Comparison of ENCODE assay signal across 8 cellular contexts in genomic region chr5:78647838-78648358, GRCh38. TPM values are rescaled to one million over a fixed set of nuclear protein-coding genes. Genes with fewer than 3 reads are reported as not detected.
A peak's percentile ranks its signal among the peaks of the same experiment; 100 is the strongest.
DNase-seq lines count a peak whose midpoint lies in the region; ATAC-seq, FAIRE-seq and TF ChIP-seq lines count a peak whose summit lies in the region.

No MANE protein-coding gene starts in this region.

- DNase-seq in AG20443 (ENCODE audit: low spot score) (peak; percentile 64), RWPE1 (ENCODE audit: low spot score) (peak; percentile 52), H1 (ENCODE audit: low read depth in 1 of 2, low spot score in 2 of 2) (no peak), tibial nerve (ENCODE audit: low spot score in 2 of 2) (peak; percentile 22 to 25), T1000 (lab: John Stamatoyannopoulos, UW) (no peak)

- no peak for FAIRE-seq in H1 (lab: Jason Lieb, UNC)

- CTCF ChIA-PET in RWPE1 (lab: Yijun Ruan, JAX) (interaction anchor here (0.8 kb wide), 1 partner anchor 98 kb away, joined by 4 read pairs; no protein-coding TSS in a partner anchor), H1 (lab: Charles Lee; ENCODE audit: partially characterized antibody) (interaction anchor here (1.1 to 3.5 kb wide), 4 partner anchors 8 to 44 kb away, joined by 3 to 12 read pairs (median 4); no protein-coding TSS in a partner anchor)

- H2BK20ac ChIP-seq in H1 (ENCODE audit: low read length), result no peak overlapping the region

- H3K79me2 ChIP-seq in H1 (ENCODE audit: control insufficient read depth in 1 of 2, insufficient read depth in 2 of 2, low read length in 2 of 2), result peaks cover 5 to 50% of the 10 kb centered on the region in 2 experiments

- TF ChIP-seq EP300 in H1 (IDR thresholded peaks at IDR 0.05; ENCODE audit: borderline replicate concordance in 1 of 2, low read depth in 2 of 2, low read length in 2 of 2) (no peak), tibial nerve (IDR thresholded peaks at IDR 0.05) (no peak)

- WGBS in H1 (ENCODE audit: extremely low coverage in 1 of 2, insufficient coverage in 1 of 2, insufficient read length in 1 of 2, insufficient replicate concordance in 2 of 2, low coverage in 1 of 2, low lambda C conversion rate in 2 of 2, missing lambda C conversion rate in 1 of 2), 2 experiments, result 1% methylated on average over 42 of the region's 47 CpGs; no CpG with 5 or more reads in 1 of the 2 experiments
- WGBS in mesodermal cell (ENCODE audit: insufficient coverage in 2 of 2), 2 experiments, result 0% methylated on average over 22 to 35 of the region's 47 CpGs
- WGBS in tibial nerve, 2 donors, result 0 to 1% methylated on average over 21 to 28 of the region's 47 CpGs

- no peak overlapping the region for H3K23ac ChIP-seq in H1 (ENCODE audit: insufficient read length)

- H3K27me3 ChIP-seq in H1 (replicated peaks in 1 of 4; ENCODE audit: control insufficient read depth in 3 of 4, extremely low read depth in 1 of 4, insufficient read depth in 3 of 4, low read length in 3 of 4) (no peaks in the 10 kb centered on the region), tibial nerve (no peaks in the 10 kb centered on the region)

- H4K91ac ChIP-seq in H1 (replicated peaks; ENCODE audit: insufficient read length, low read length), result peak overlapping the region; percentile 36

- ATAC-seq in GM18520 (IDR thresholded peaks at IDR 0.05; ENCODE audit: unreplicated experiment) (peak; percentile 7), HG03103 (IDR thresholded peaks at IDR 0.05; ENCODE audit: low read depth, unreplicated experiment) (peak; percentile 11)

- H3K4me3 ChIP-seq in H1 (ENCODE audit: extremely low read depth in 1 of 4, insufficient read depth in 2 of 4, low read depth in 3 of 4, low read length in 4 of 4) (peak overlapping the region; percentile 61 to 93 (median 86)), mesodermal cell (ENCODE audit: extremely low read depth, insufficient read depth, low read length, poor library complexity, severe bottlenecking) (peak overlapping the region; percentile 81), tibial nerve (peak overlapping the region; percentile 65 to 90 (median 84))

- no peak overlapping the region for H2BK15ac ChIP-seq in H1 (ENCODE audit: low read length)

- H3K4me1 ChIP-seq in H1 (replicated peaks in 1 of 4; ENCODE audit: control insufficient read depth in 3 of 4, insufficient read depth in 4 of 4, low read length in 3 of 4) (peaks cover 0 to 15% (median under 1%) of the 10 kb centered on the region in 4 experiments; a peak in 4 of 7 replicates), mesodermal cell (ENCODE audit: control insufficient read depth, insufficient read depth, low read length, poor library complexity, severe bottlenecking) (peaks cover 13% of the 10 kb centered on the region), tibial nerve (peaks cover 0 to 48% (median 15%) of the 10 kb centered on the region in 4 donors)

- peak overlapping the region; percentile 71 for H3K18ac ChIP-seq in H1 (ENCODE audit: extremely low read depth, low read length)

- peak; percentile 15; a peak in 3 of 4 replicates for TF ChIP-seq RAD21 in H1 (IDR thresholded peaks at IDR 0.05 in 1 of 2, conservative IDR thresholded peaks at IDR 0.05 in 1 of 2; ENCODE audit: low read depth in 2 of 2, low read length in 2 of 2)

- peak overlapping the region; percentile 97 for H4K8ac ChIP-seq in H1 (ENCODE audit: extremely low read depth, insufficient read depth, low read length)

- H3K14ac ChIP-seq in H1 (ENCODE audit: insufficient read length), result no peak overlapping the region

- H4K5ac ChIP-seq in H1 (ENCODE audit: insufficient read length, low read depth, low read length), result peak overlapping the region; percentile 62

- peak overlapping the region; percentile 91 to 99 for H3K4me2 ChIP-seq in H1 (ENCODE audit: insufficient read depth in 1 of 2, low read depth in 2 of 2, low read length in 2 of 2)

- peak overlapping the region; percentile 15; the same call in 1 of the 2 replicates for H2AFZ ChIP-seq in H1 (ENCODE audit: low read length)

- peak overlapping the region; percentile 65 for H3K56ac ChIP-seq in H1 (replicated peaks; ENCODE audit: insufficient read length, low read depth, low read length)

- H4K20me1 ChIP-seq in H1 (replicated peaks in 1 of 2; ENCODE audit: control insufficient read depth in 1 of 2, insufficient read depth in 2 of 2, low read length in 2 of 2), result peaks cover under 1% of the 10 kb centered on the region in 2 experiments

- TF ChIP-seq CTCF in RWPE1 (conservative IDR thresholded peaks at IDR 0.05; ENCODE audit: low read depth), result peak; percentile 46
- no peak for TF ChIP-seq CTCF in H1 (IDR thresholded peaks at IDR 0.05; ENCODE audit: control extremely low read depth in 1 of 3, insufficient read depth in 1 of 3, low read depth in 1 of 3, low read length in 3 of 3)
- TF ChIP-seq CTCF in tibial nerve (IDR thresholded peaks at IDR 0.05), result peak in 1 of 5 experiments; percentile 3

- peak overlapping the region; percentile 70 to 78 (median 70) for H3K9ac ChIP-seq in H1 (replicated peaks in 1 of 4; ENCODE audit: extremely low read depth in 1 of 4, low read depth in 3 of 4, low read length in 3 of 4)

- peak overlapping the region; percentile 44; the same call in 1 of the 2 replicates for H2BK5ac ChIP-seq in H1 (ENCODE audit: low read depth, low read length)

- peaks cover 10% of the 10 kb centered on the region; the same call in 1 of the 2 replicates for H3K23me2 ChIP-seq in H1 (ENCODE audit: low read depth, low read length)

- H3K36me3 ChIP-seq in H1 (ENCODE audit: control insufficient read depth in 2 of 4, insufficient read depth in 4 of 4, low read length in 3 of 4) (peaks cover 0 to 4% (median 0%) of the 10 kb centered on the region in 4 experiments; a peak in 1 of 8 replicates), mesodermal cell (ENCODE audit: control insufficient read depth, insufficient read depth, low read length) (peaks cover 22% of the 10 kb centered on the region), tibial nerve (no peaks in the 10 kb centered on the region)

- H3K9me3 ChIP-seq in H1 (ENCODE audit: insufficient read depth in 2 of 2, low read depth in 1 of 2, low read length in 1 of 2) (no peaks in the 10 kb centered on the region), mesodermal cell (ENCODE audit: control insufficient read depth, low read length) (no peaks in the 10 kb centered on the region), tibial nerve (no peaks in the 10 kb centered on the region)

- H3K27ac ChIP-seq in RWPE1, result peak overlapping the region; percentile 91
- peak overlapping the region; percentile 74; the same call in 1 of the 2 replicates for H3K27ac ChIP-seq in H1 (ENCODE audit: low read depth, low read length)
- peak overlapping the region; percentile 80 for H3K27ac ChIP-seq in mesodermal cell (ENCODE audit: low read depth, low read length, severe bottlenecking)
- H3K27ac ChIP-seq in tibial nerve, result peak overlapping the region; percentile 91 to 97 (median 96)

- H2AK5ac ChIP-seq in H1 (ENCODE audit: low read depth, low read length), result no peak overlapping the region

- H2BK120ac ChIP-seq in H1 (replicated peaks; ENCODE audit: low read depth, low read length), result peak overlapping the region; percentile 38

- H2BK12ac ChIP-seq in H1 (ENCODE audit: low read depth, low read length), result no peak overlapping the region

- H3K4ac ChIP-seq in H1 (replicated peaks; ENCODE audit: insufficient read length, low read depth, low read length), result peak overlapping the region; percentile 27

- H3K79me1 ChIP-seq in H1 (ENCODE audit: low read depth, low read length), result peaks cover 2% of the 10 kb centered on the region

- POLR2A ChIA-PET in RWPE1 (lab: Yijun Ruan, JAX; ENCODE audit: low non-redundant PET), result interaction anchor here (0.9 to 1.2 kb wide), 2 partner anchors 29 to 111 kb away, joined by 3 read pairs; no protein-coding TSS in a partner anchor
- POLR2A ChIA-PET in H1 (lab: Charles Lee; ENCODE audit: partially characterized antibody), result interaction anchor here (0.6 to 5.4 kb wide), 7 partner anchors 10 to 354 kb away, joined by 3 to 40 read pairs (median 3); partner anchors contain the start of gene SCAMP1

- no peak for TF ChIP-seq POLR2A in H1 (IDR thresholded peaks at IDR 0.05; ENCODE audit: control extremely low read depth in 1 of 2, low read depth in 2 of 2, low read length in 2 of 2)
- no peak for TF ChIP-seq POLR2A in tibial nerve (IDR thresholded peaks at IDR 0.05)

TF ChIP-seq in H1, 55 proteins besides CTCF, POLR2A, EP300 and RAD21:
- TF ChIP-seq RBBP5 (IDR thresholded peaks at IDR 0.05; ENCODE audit: borderline replicate concordance, low read depth, low read length) (peak; percentile 94), SUZ12 (IDR thresholded peaks at IDR 0.05; ENCODE audit: low read length) (peak; percentile 35; the same call in 1 of the 2 replicates), USF2 (IDR thresholded peaks at IDR 0.05; ENCODE audit: low read length) (no peak), BCL11A (IDR thresholded peaks at IDR 0.05; ENCODE audit: low read depth in 2 of 2, low read length in 2 of 2) (no peak), SIN3A (conservative IDR thresholded peaks at IDR 0.05 in 1 of 2, IDR thresholded peaks at IDR 0.05 in 1 of 2; ENCODE audit: low read depth in 1 of 2, low read length in 2 of 2) (no peak; a peak in 1 of 4 replicates), POU5F1 (IDR thresholded peaks at IDR 0.05; ENCODE audit: low read depth, low read length) (no peak), KDM4A (IDR thresholded peaks at IDR 0.05; ENCODE audit: low read depth, low read length, severe bottlenecking) (peak; percentile 89), TBP (IDR thresholded peaks at IDR 0.05; ENCODE audit: low read depth, low read length) (peak; percentile 15; the same call in 1 of the 2 replicates), ASH2L (IDR thresholded peaks at IDR 0.05; ENCODE audit: low read length) (peak; percentile 89)

RNA-seq across cellular contexts. Expression of gene LHFPL2, which starts 0.7 kb away (rescaled TPM):
- 38.0 and 43.0 TPM in 2 replicates for total RNA-seq in H1 (2021; fragmentation: NEBNext Ultra II Directional; extraction: Animal tissue kit (Norgen Biotek cat#: 25700))
- 9.6 and 14.8 TPM in 2 replicates for polyA plus RNA-seq in H1 (2011; rRNA removed)
- 11.6 TPM for polyA plus RNA-seq in H1 (2011; cell fraction: cytosol; rRNA removed)
- polyA plus RNA-seq in H1 (2011; cell fraction: nucleus; rRNA removed), result 19.5 TPM
- polyA plus RNA-seq in H1 (2012, experiment 1 of 2), result 21.0 to 27.0 TPM (median 25.3 TPM) in 4 replicates
- polyA plus RNA-seq in H1 (2012, experiment 2 of 2), result 3.3 TPM
- polyA plus RNA-seq in H1 (2013, experiment 1 of 2), result 31.3 TPM
- polyA plus RNA-seq in H1 (2013, experiment 2 of 2), result 33.8 TPM
- polyA minus RNA-seq in H1 (2011; rRNA and poly(A)+ RNA removed), result 27.0 and 33.7 TPM in 2 replicates
- polyA minus RNA-seq in H1 (2011; cell fraction: cytosol; rRNA and poly(A)+ RNA removed), result 30.0 TPM
- 66.1 TPM for polyA minus RNA-seq in H1 (2011; cell fraction: nucleus; rRNA and poly(A)+ RNA removed)
- 40.1 TPM for polyA plus RNA-seq in mesodermal cell (2013, experiment 1 of 2)
- 47.4 TPM for polyA plus RNA-seq in mesodermal cell (2013, experiment 2 of 2)
- 10 to 100 TPM; 19.7 to 48.9 (median 27.4) TPM for total RNA-seq in tibial nerve

Comparison
In these comparisons a context has a peak if more than half of its experiments do, and no peak if none do; other contexts are left out.
1. DNase-seq: peak in AG20443 (single experiment), RWPE1 (single experiment) and tibial nerve (2 of 2); none in H1 (0 of 2) and T1000 (single experiment).
2. Peak in every context shown above with its lines, with median percentiles within 50 percentile points of each other: H3K27ac ChIP-seq and H3K4me3 ChIP-seq.